Comparison of ENCODE assay signal across 10 cellular contexts in the genomic region with DNA sequence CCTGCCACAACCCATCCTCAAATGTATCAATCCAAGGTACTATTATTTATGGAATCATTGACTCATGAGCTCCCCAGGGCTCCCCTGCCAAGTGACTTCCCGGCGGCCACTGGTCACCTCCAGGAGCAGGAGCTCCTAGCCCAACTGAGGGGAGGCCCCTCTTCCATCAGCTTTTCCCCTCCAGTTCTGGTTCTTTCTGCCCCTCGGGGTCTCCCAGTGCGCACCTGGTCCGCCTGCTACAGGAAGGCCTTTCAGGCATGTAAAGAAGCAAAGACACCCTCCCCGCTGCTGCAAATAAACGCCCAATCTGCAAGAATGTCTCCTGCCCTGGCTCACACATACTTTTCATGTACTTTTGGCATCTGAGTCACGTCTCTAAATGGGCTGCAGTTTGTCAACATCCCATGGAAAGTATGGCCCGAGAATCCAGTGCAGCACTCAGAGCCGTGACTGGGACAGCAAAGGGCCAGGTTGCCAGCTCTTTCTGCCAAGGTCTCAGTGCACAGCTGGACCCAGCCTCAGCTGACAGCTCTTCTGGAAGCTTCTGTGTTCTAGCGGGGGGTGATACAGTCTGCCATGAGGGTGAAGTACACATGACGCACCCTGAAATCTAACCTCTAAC. TPM values are rescaled to one million over a fixed set of nuclear protein-coding genes. Genes with fewer than 3 reads are reported as not detected.
DNase-seq lines count a peak whose midpoint lies in the region; TF ChIP-seq lines count a peak whose summit lies in the region.
"Had no signal": no experiment of that assay in that cellular context is flagged by ENCODE, and none has a peak within 500 bp of the region (broad histone marks: within the 10 kb centered on the region; RNA-seq: fewer than 3 reads in every experiment).

No MANE protein-coding gene starts in this region.

- H3K4me1 ChIP-seq in muscle layer of colon (ENCODE audit: insufficient read depth, low read length): peaks cover 40% of the 10 kb centered on the region
- H3K4me1 ChIP-seq in tibial nerve: peaks cover 0 to 59% (median 25%) of the 10 kb centered on the region in 4 donors
- no peaks in the 10 kb centered on the region for H3K4me1 ChIP-seq in CD8-positive, alpha-beta memory T cell (ENCODE audit: insufficient read depth, low read length)

- H3K27me3 Mint-ChIP-seq in CD8-positive, alpha-beta memory T cell: peaks cover 5 to 20% of the 10 kb centered on the region in 2 donors

- H3K9me3 Mint-ChIP-seq in CD8-positive, alpha-beta memory T cell: no peaks in the 10 kb centered on the region
- H3K9me3 Mint-ChIP-seq: naive thymus-derived CD8-positive, alpha-beta T cell had no signal

- H3K27ac ChIP-seq in WERI-Rb-1 (peak overlapping the region; percentile 93), muscle layer of colon (ENCODE audit: low read depth, low read length) (peak overlapping the region; percentile 81), tibial nerve (peak overlapping the region in 3 of 4 donors; percentile 51 to 73 (median 70))
- H3K27ac ChIP-seq in CD8-positive, alpha-beta memory T cell (ENCODE audit: low read depth, low read length): no peak overlapping the region

- H3K4me3 ChIP-seq in WERI-Rb-1 (ENCODE audit: low read depth, low read length): no peak overlapping the region
- H3K4me3 ChIP-seq in fibroblast of the aortic adventitia (ENCODE audit: low read depth, low read length): no peak overlapping the region
- no peak overlapping the region for H3K4me3 ChIP-seq in muscle layer of colon (ENCODE audit: low read depth in 1 of 2, low read length in 2 of 2)
- H3K4me3 ChIP-seq in tibial nerve: no peak overlapping the region
- no peak overlapping the region for H3K4me3 ChIP-seq in CD8-positive, alpha-beta memory T cell (ENCODE audit: low read length)

- DNase-seq in WERI-Rb-1 (no peak), fibroblast of the aortic adventitia (ENCODE audit: low read depth) (peak; percentile 84), tibial nerve (ENCODE audit: low spot score in 2 of 2) (no peak), erythroblast (lab: John Stamatoyannopoulos, UW) (no peak), medulla oblongata (ENCODE audit: extremely low spot score) (no peak), NCI-H2107 (lab: John Stamatoyannopoulos, UW) (no peak)
- no peak for DNase-seq in CD8-positive, alpha-beta memory T cell
- DNase-seq: KG1; naive thymus-derived CD8-positive, alpha-beta T cell had no signal

- CTCF ChIA-PET in CD8-positive, alpha-beta memory T cell (lab: Charles Lee): no interaction called here

- no peak for TF ChIP-seq CTCF in WERI-Rb-1 (IDR thresholded peaks at IDR 0.05; ENCODE audit: low read depth, low read length)
- TF ChIP-seq CTCF in fibroblast of the aortic adventitia (IDR thresholded peaks at IDR 0.05; ENCODE audit: insufficient read depth, low read length): no peak
- no peak for TF ChIP-seq CTCF in tibial nerve (IDR thresholded peaks at IDR 0.05)

- peak overlapping the region; percentile 8 for H3K9ac ChIP-seq in muscle layer of colon (ENCODE audit: low read length)

- H3K27ac Mint-ChIP-seq in CD8-positive, alpha-beta memory T cell: no peak overlapping the region
- H3K27ac Mint-ChIP-seq: naive thymus-derived CD8-positive, alpha-beta T cell had no signal

- no peak overlapping the region for H3K4me3 Mint-ChIP-seq in CD8-positive, alpha-beta memory T cell
- H3K4me3 Mint-ChIP-seq: naive thymus-derived CD8-positive, alpha-beta T cell had no signal

- peaks cover 3% of the 10 kb centered on the region; the same call in 1 of the 2 replicates for H3K36me3 ChIP-seq in WERI-Rb-1
- H3K36me3 ChIP-seq in muscle layer of colon (ENCODE audit: insufficient read depth, low read length): no peaks in the 10 kb centered on the region
- peaks cover 0 to 5% (median 0%) of the 10 kb centered on the region in 3 donors for H3K36me3 ChIP-seq in tibial nerve
- no peaks in the 10 kb centered on the region for H3K36me3 ChIP-seq in CD8-positive, alpha-beta memory T cell (ENCODE audit: insufficient read depth, low read length)

- H3K9me3 ChIP-seq in WERI-Rb-1 (ENCODE audit: severe bottlenecking) (no peaks in the 10 kb centered on the region), muscle layer of colon (ENCODE audit: low read length) (no peaks in the 10 kb centered on the region), tibial nerve (no peaks in the 10 kb centered on the region)
- no peaks in the 10 kb centered on the region for H3K9me3 ChIP-seq in CD8-positive, alpha-beta memory T cell (ENCODE audit: low read length)

- H3K36me3 Mint-ChIP-seq in CD8-positive, alpha-beta memory T cell: no peaks in the 10 kb centered on the region
- H3K36me3 Mint-ChIP-seq: naive thymus-derived CD8-positive, alpha-beta T cell had no signal

- 57 to 59% methylated on average over 12 of the region's 12 CpGs for WGBS in tibial nerve, 2 donors

- H3K27me3 ChIP-seq in WERI-Rb-1 (ENCODE audit: insufficient read depth, low read depth, severe bottlenecking): no peaks in the 10 kb centered on the region
- no peaks in the 10 kb centered on the region for H3K27me3 ChIP-seq in muscle layer of colon (ENCODE audit: control insufficient read depth in 1 of 2, insufficient read depth in 2 of 2, low read length in 2 of 2)
- H3K27me3 ChIP-seq in tibial nerve: no peaks in the 10 kb centered on the region
- H3K27me3 ChIP-seq in CD8-positive, alpha-beta memory T cell (ENCODE audit: insufficient read depth, low read length, poor library complexity, severe bottlenecking): no peaks in the 10 kb centered on the region

- TF ChIP-seq POLR2A in tibial nerve (IDR thresholded peaks at IDR 0.05) (no peak), erythroblast (IDR thresholded peaks at IDR 0.05; ENCODE audit: low read length) (no peak)

- peak in 1 of 2 donors; percentile 54 for TF ChIP-seq EP300 in tibial nerve (IDR thresholded peaks at IDR 0.05)

- POLR2A ChIA-PET in CD8-positive, alpha-beta memory T cell (lab: Charles Lee): no interaction called here

- H3K4me1 Mint-ChIP-seq in CD8-positive, alpha-beta memory T cell: no peaks in the 10 kb centered on the region
- H3K4me1 Mint-ChIP-seq: naive thymus-derived CD8-positive, alpha-beta T cell had no signal

RNA-seq across cellular contexts. Expression of gene KLHL29, which starts 41.4 kb away (rescaled TPM):
- total RNA-seq in fibroblast of the aortic adventitia (ENCODE audit: low replicate concordance) (2.9 and 4.7 TPM in 2 replicates), tibial nerve (10 to 100 TPM; 39.6 to 52.0 (median 40.4) TPM)
- under 1 TPM; 0.11 to 0.13 TPM for total RNA-seq in CD8-positive, alpha-beta memory T cell
- polyA plus RNA-seq in CD8-positive, alpha-beta memory T cell: 0.21 TPM
